ENCODE assay signal across 8 cellular contexts in the genomic region with DNA sequence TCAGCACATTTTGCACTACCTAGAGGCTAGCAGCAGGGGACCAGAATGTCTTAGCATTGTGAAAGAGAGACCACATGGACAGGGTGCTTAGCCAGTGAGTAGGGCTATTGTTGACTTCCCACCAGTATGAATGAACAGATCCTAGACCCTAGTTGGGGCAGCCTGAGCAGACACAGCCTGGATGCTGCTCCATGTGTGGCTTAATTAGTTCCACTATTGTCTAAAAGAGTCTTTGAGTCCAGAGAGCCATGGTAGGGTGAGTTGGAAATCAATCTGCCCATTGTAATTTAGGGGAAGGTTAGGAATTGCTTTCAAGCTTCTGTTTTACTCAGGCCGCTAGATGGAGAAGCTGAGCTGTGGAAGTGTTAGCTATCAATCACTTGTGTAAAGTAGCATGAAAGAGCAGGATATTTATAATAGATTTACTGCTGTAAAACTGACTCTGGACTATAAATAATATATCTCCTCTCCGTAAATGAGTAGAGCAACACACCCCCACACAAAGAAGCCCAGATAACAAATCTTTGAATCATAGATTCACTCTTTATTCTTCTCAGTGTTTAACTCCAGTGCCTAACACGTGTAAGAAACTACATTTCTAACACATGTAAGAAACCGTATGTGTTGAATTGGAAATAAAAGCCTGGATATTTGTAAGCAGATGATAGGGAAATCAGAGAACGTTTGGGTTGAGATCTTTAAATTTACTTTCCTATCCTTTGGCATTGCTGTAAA. TPM values are rescaled to one million over a fixed set of nuclear protein-coding genes. Genes with fewer than 3 reads are reported as not detected.
DNase-seq lines count a peak whose midpoint lies in the region; ATAC-seq lines count a peak whose summit lies in the region.

No MANE protein-coding gene starts in this region.

- no peak overlapping the region for H3K4me3 Mint-ChIP-seq in activated CD8-positive, alpha-beta memory T cell treated with anti-CD3 and anti-CD28 coated beads, Interleukin-2, amount 10 ng/mL, durations not matched to agents 7 days and 5 days
- no peak overlapping the region for H3K4me3 Mint-ChIP-seq in activated naive CD8-positive, alpha-beta T cell treated with anti-CD3 and anti-CD28 coated beads for 36 hours

- peak; percentile 65 for DNase-seq in activated CD8-positive, alpha-beta memory T cell treated with anti-CD3 and anti-CD28 coated beads, Interleukin-2, amount 10 ng/mL, durations not matched to agents 7 days and 5 days
- DNase-seq in activated CD8-positive, alpha-beta memory T cell treated with anti-CD3 and anti-CD28 coated beads for 24 hours: no peak
- DNase-seq in NCI-H460 (ENCODE audit: extremely low read depth, low read depth) (peak; percentile 58), iPS DF 19.7 (ENCODE audit: low read depth, low spot score) (peak; percentile 50)
- DNase-seq in activated naive CD8-positive, alpha-beta T cell treated with anti-CD3 and anti-CD28 coated beads for 36 hours: no peak
- DNase-seq in stimulated activated CD4-positive, alpha-beta T cell treated with anti-CD3 and anti-CD28 coated beads, Interleukin-4, amount 100 ng/mL, for 24 hours: peak; percentile 51

- no peak overlapping the region for H3K27ac Mint-ChIP-seq in activated CD8-positive, alpha-beta memory T cell treated with anti-CD3 and anti-CD28 coated beads, Interleukin-2, amount 10 ng/mL, durations not matched to agents 7 days and 5 days
- peak overlapping the region; percentile 47 for H3K27ac Mint-ChIP-seq in activated naive CD8-positive, alpha-beta T cell treated with anti-CD3 and anti-CD28 coated beads for 36 hours

- H3K4me1 Mint-ChIP-seq in activated CD8-positive, alpha-beta memory T cell treated with anti-CD3 and anti-CD28 coated beads, Interleukin-2, amount 10 ng/mL, durations not matched to agents 7 days and 5 days: peaks cover 38% of the 10 kb centered on the region
- H3K4me1 Mint-ChIP-seq in activated naive CD8-positive, alpha-beta T cell treated with anti-CD3 and anti-CD28 coated beads for 36 hours: peaks cover 61% of the 10 kb centered on the region

- H3K36me3 Mint-ChIP-seq in activated CD8-positive, alpha-beta memory T cell treated with anti-CD3 and anti-CD28 coated beads, Interleukin-2, amount 10 ng/mL, durations not matched to agents 7 days and 5 days: peaks cover 2% of the 10 kb centered on the region
- no peaks in the 10 kb centered on the region for H3K36me3 Mint-ChIP-seq in activated naive CD8-positive, alpha-beta T cell treated with anti-CD3 and anti-CD28 coated beads for 36 hours

- CTCF ChIA-PET in activated CD8-positive, alpha-beta memory T cell treated with anti-CD3 and anti-CD28 coated beads, Interleukin-2, amount 10 ng/mL, durations not matched to agents 7 days and 5 days (lab: Charles Lee): interaction anchor here (0.6 to 3.1 kb wide), 14 partner anchors 9 to 383 kb away, joined by 3 to 19 read pairs (median 4); a partner anchor contains a TSS

- H3K27me3 Mint-ChIP-seq in activated CD8-positive, alpha-beta memory T cell treated with anti-CD3 and anti-CD28 coated beads, Interleukin-2, amount 10 ng/mL, durations not matched to agents 7 days and 5 days: no peaks in the 10 kb centered on the region
- H3K27me3 Mint-ChIP-seq in activated naive CD8-positive, alpha-beta T cell treated with anti-CD3 and anti-CD28 coated beads for 36 hours: no peaks in the 10 kb centered on the region

- ATAC-seq in activated CD8-positive, alpha-beta memory T cell treated with anti-CD3 and anti-CD28 coated beads, Interleukin-2, amount 10 ng/mL, durations not matched to agents 7 days and 5 days: no peak
- ATAC-seq in HG02885 (IDR thresholded peaks at IDR 0.05; ENCODE audit: poor library complexity, unreplicated experiment) (peak; percentile 32), HG02840 (IDR thresholded peaks at IDR 0.05; ENCODE audit: low FRiP score, unreplicated experiment) (no peak)

- no peaks in the 10 kb centered on the region for H3K9me3 Mint-ChIP-seq in activated CD8-positive, alpha-beta memory T cell treated with anti-CD3 and anti-CD28 coated beads, Interleukin-2, amount 10 ng/mL, durations not matched to agents 7 days and 5 days (ENCODE audit: low read depth)
- no peaks in the 10 kb centered on the region for H3K9me3 Mint-ChIP-seq in activated naive CD8-positive, alpha-beta T cell treated with anti-CD3 and anti-CD28 coated beads for 36 hours

RNA-seq across cellular contexts. Expression of a gene that starts 4.1 kb away (rescaled TPM):
- 1 to 10 TPM; 8.6 to 9.5 TPM for total RNA-seq in activated CD8-positive, alpha-beta memory T cell treated with anti-CD3 and anti-CD28 coated beads, Interleukin-2, amount 10 ng/mL, durations not matched to agents 7 days and 5 days
- not detected in 2 replicates for total RNA-seq in NCI-H460 (2014; rRNA removed; shearing (Covaris generic))
- polyA plus RNA-seq in NCI-H460 (2014; cell fraction: nucleus; rRNA removed): not detected in 2 replicates
- total RNA-seq in activated naive CD8-positive, alpha-beta T cell treated with anti-CD3 and anti-CD28 coated beads for 36 hours: 1 to 10 TPM; 7.5 to 8.5 TPM

RNA-seq across cellular contexts. Expression of a gene that starts 50.9 kb away (rescaled TPM):
- 1 to 10 TPM; 2.4 to 2.6 TPM for total RNA-seq in activated CD8-positive, alpha-beta memory T cell treated with anti-CD3 and anti-CD28 coated beads, Interleukin-2, amount 10 ng/mL, durations not matched to agents 7 days and 5 days
- 2.7 and 2.9 TPM in 2 replicates for total RNA-seq in NCI-H460 (2014; rRNA removed; shearing (Covaris generic))
- 5.8 and 7.5 TPM in 2 replicates for polyA plus RNA-seq in NCI-H460 (2014; cell fraction: nucleus; rRNA removed)
- total RNA-seq in activated naive CD8-positive, alpha-beta T cell treated with anti-CD3 and anti-CD28 coated beads for 36 hours: 1 to 10 TPM; 3.4 to 4.5 TPM

Comparison
In these comparisons a context has a peak if more than half of its experiments do, and no peak if none do; other contexts are left out.
1. DNase-seq: peak in activated CD8-positive, alpha-beta memory T cell treated with anti-CD3 and anti-CD28 coated beads, Interleukin-2, amount 10 ng/mL, durations not matched to agents 7 days and 5 days (single experiment), NCI-H460 (single experiment), iPS DF 19.7 (single experiment) and stimulated activated CD4-positive, alpha-beta T cell treated with anti-CD3 and anti-CD28 coated beads, Interleukin-4, amount 100 ng/mL, for 24 hours (single experiment); none in activated CD8-positive, alpha-beta memory T cell treated with anti-CD3 and anti-CD28 coated beads for 24 hours (single experiment) and activated naive CD8-positive, alpha-beta T cell treated with anti-CD3 and anti-CD28 coated beads for 36 hours (single experiment).